Comparison of ENCODE assay signal across 10 cellular contexts in the genomic region with DNA sequence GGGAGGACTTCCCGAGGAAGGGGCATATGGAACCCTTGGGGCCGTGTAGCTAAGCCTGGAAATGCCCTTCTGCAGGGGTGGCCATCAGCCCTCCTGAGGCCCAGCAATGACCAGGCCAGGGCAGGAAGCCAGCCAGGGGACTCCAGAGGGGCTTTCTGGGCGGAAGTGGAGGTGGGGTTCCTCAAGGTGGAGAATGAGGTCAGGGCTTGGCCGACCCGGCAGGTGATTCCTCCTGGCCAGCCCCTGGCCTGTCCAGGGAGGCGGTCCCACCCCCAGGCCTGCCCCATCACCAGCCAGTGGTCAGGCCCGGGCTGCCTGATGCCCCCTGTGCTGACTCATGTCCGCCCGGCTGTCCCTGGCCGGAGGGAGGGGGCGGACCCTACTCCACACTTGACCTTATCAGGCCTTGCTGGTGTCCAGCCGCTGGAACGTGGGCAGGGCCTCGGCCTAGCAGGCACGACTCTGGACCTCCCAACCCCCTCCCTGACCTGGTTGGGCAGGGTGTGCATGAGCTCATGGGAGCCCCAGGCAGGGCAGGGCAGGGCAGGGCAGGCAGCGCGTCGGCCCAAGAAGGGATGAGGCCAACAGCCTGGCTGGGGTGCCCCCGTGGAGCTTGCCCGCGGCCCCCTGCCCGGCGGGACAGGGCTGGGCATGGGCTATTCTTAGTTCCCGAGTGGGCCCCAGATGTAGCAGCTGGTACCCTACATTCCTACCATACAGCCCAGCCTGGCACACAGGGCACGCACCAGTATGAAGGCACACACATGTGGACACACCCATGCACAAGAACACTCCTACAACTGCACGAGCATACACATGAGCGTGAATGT. TPM values are rescaled to one million over a fixed set of nuclear protein-coding genes. Genes with fewer than 3 reads are reported as not detected.
A peak's percentile ranks its signal among the peaks of the same experiment; 100 is the strongest.
DNase-seq lines count a peak whose midpoint lies in the region; ATAC-seq, FAIRE-seq and TF ChIP-seq lines count a peak whose summit lies in the region.
"Had no signal": no experiment of that assay in that cellular context is flagged by ENCODE, and none has a peak within 500 bp of the region (broad histone marks: within the 10 kb centered on the region; RNA-seq: fewer than 3 reads in every experiment).

No MANE protein-coding gene starts in this region.

- no peaks in the 10 kb centered on the region for H3K79me2 ChIP-seq in endothelial cell of umbilical vein (ENCODE audit: control insufficient read depth, insufficient read depth, low read length)

- H3K4me1 Mint-ChIP-seq in Caco-2 (ENCODE audit: low read depth, unreplicated experiment) = no peaks in the 10 kb centered on the region
- H3K4me1 Mint-ChIP-seq in naive thymus-derived CD8-positive, alpha-beta T cell = peaks cover 0 to 29% (median 6%) of the 10 kb centered on the region in 4 donors

- peak overlapping the region; percentile 74 for H3K9ac ChIP-seq in endothelial cell of umbilical vein (replicated peaks; ENCODE audit: extremely low read depth, insufficient read depth, low read length)

- DNase-seq in NCI-H226 = peak; percentile 94
- DNase-seq in endothelial cell of umbilical vein (ENCODE audit: low read depth, low spot score) = peak; percentile 91
- DNase-seq in lower lobe of right lung = peak; percentile 84
- peak in 1 of 2 donors; percentile 79 for DNase-seq in suprapubic skin (ENCODE audit: low spot score in 2 of 2)
- no peak for DNase-seq in Caco-2
- DNase-seq in naive thymus-derived CD8-positive, alpha-beta T cell = no peak
- no peak for DNase-seq in cortex of kidney (lab: John Stamatoyannopoulos, UW)
- DNase-seq: glutamatergic neuron had no signal

- no peak overlapping the region for H3K4me3 Mint-ChIP-seq in Caco-2 (ENCODE audit: unreplicated experiment)
- H3K4me3 Mint-ChIP-seq in naive thymus-derived CD8-positive, alpha-beta T cell = no peak overlapping the region

- POLR2A ChIA-PET in endothelial cell of umbilical vein (lab: Charles Lee) = interaction anchor here (0.7 to 3.3 kb wide), 10 partner anchors 9 to 116 kb away, joined by 3 to 20 read pairs (median 4); a partner anchor contains a TSS
- POLR2A ChIA-PET in Caco-2 (lab: Charles Lee) = no interaction called here
- POLR2A ChIA-PET in naive thymus-derived CD8-positive, alpha-beta T cell (lab: Charles Lee) = no interaction called here

- ATAC-seq in lower lobe of right lung (peak; percentile 78 to 83), GM21447 (IDR thresholded peaks at IDR 0.05; ENCODE audit: unreplicated experiment) (no peak)
- no peak for ATAC-seq in naive thymus-derived CD8-positive, alpha-beta T cell

- no peak for FAIRE-seq in endothelial cell of umbilical vein (lab: Jason Lieb, UNC)

- TF ChIP-seq CTCF in endothelial cell of umbilical vein (IDR thresholded peaks at IDR 0.05; ENCODE audit: extremely low read depth in 1 of 2, insufficient read depth in 1 of 2, low read depth in 1 of 2, low read length in 2 of 2) (no peak), lower lobe of right lung (IDR thresholded peaks at IDR 0.05) (no peak), suprapubic skin (IDR thresholded peaks at IDR 0.05) (no peak), Caco-2 (IDR thresholded peaks at IDR 0.05; ENCODE audit: insufficient read depth in 1 of 2, low read depth in 1 of 2, low read length in 1 of 2, severe bottlenecking in 1 of 2, unreplicated experiment in 1 of 2) (no peak)

- peaks cover 10% of the 10 kb centered on the region for H3K9me3 Mint-ChIP-seq in Caco-2 (ENCODE audit: unreplicated experiment)
- peaks cover 0 to 13% (median 2%) of the 10 kb centered on the region in 9 donors for H3K9me3 Mint-ChIP-seq in naive thymus-derived CD8-positive, alpha-beta T cell

- H3K27me3 Mint-ChIP-seq in Caco-2 (ENCODE audit: insufficient read depth, unreplicated experiment) = no peaks in the 10 kb centered on the region
- peaks cover 0 to 11% (median 3%) of the 10 kb centered on the region in 5 donors for H3K27me3 Mint-ChIP-seq in naive thymus-derived CD8-positive, alpha-beta T cell

- no peak for TF ChIP-seq EP300 in suprapubic skin (IDR thresholded peaks at IDR 0.05)

- H3K36me3 Mint-ChIP-seq in Caco-2 (ENCODE audit: insufficient read depth, unreplicated experiment) = peaks cover 5% of the 10 kb centered on the region
- H3K36me3 Mint-ChIP-seq in naive thymus-derived CD8-positive, alpha-beta T cell = no peaks in the 10 kb centered on the region

- peak overlapping the region; percentile 93 for H3K27ac ChIP-seq in endothelial cell of umbilical vein (ENCODE audit: insufficient read depth, low read depth, low read length)
- H3K27ac ChIP-seq in lower lobe of right lung = peak overlapping the region; percentile 83
- peak overlapping the region; percentile 63 for H3K27ac ChIP-seq in suprapubic skin

- CTCF ChIA-PET in endothelial cell of umbilical vein (lab: Charles Lee) (interaction anchor here (0.7 to 2.7 kb wide), 26 partner anchors 9 to 148 kb away, joined by 3 to 18 read pairs (median 6); a partner anchor contains a TSS), Caco-2 (lab: Charles Lee) (no interaction called here)

- H3K9me1 ChIP-seq in endothelial cell of umbilical vein (replicated peaks; ENCODE audit: control insufficient read depth, extremely low read depth, insufficient read depth, low read length) = no peaks in the 10 kb centered on the region

- WGBS in suprapubic skin = 70% methylated on average over 2 of the region's 27 CpGs

- BruUV-seq in endothelial cell of umbilical vein (replicated peaks; lab: Mats Ljungman, UMichigan) = TSS peak; percentile 68
- BruUV-seq in Caco-2 (replicated peaks; lab: Mats Ljungman, UMichigan) = no TSS peak

- H3K27me3 ChIP-seq in endothelial cell of umbilical vein (ENCODE audit: control insufficient read depth in 2 of 2, insufficient read depth in 2 of 2, low read length in 2 of 2) (no peaks in the 10 kb centered on the region), lower lobe of right lung (ENCODE audit: low read depth) (no peaks in the 10 kb centered on the region), suprapubic skin (no peaks in the 10 kb centered on the region), Caco-2 (replicated peaks; ENCODE audit: control insufficient read depth, insufficient read depth, low read length) (no peaks in the 10 kb centered on the region)

- dilution Hi-C loops in endothelial cell of umbilical vein (cut with MboI; ENCODE audit: extremely low pct_ligation_motif_present, low sequenced_read_pairs) = no loop called here

- TF ChIP-seq POLR2A in endothelial cell of umbilical vein (IDR thresholded peaks at IDR 0.05; ENCODE audit: low read depth, low read length) = peak; percentile 53
- no peak for TF ChIP-seq POLR2A in suprapubic skin (IDR thresholded peaks at IDR 0.05)

- intact Hi-C loops in endothelial cell of umbilical vein (cut with micrococcal nuclease) = loop anchor here (1.0 kb wide), 7 partner anchors 9 to 113 kb away; no protein-coding TSS in a partner anchor
- intact Hi-C loops in lower lobe of right lung (cut with DNase I) = no loop called here
- intact Hi-C loops in Caco-2 (cut with micrococcal nuclease; ENCODE audit: unreplicated experiment) = no loop called here

- H3K9me3 ChIP-seq in endothelial cell of umbilical vein (replicated peaks; ENCODE audit: control insufficient read depth, insufficient read depth, low read length) (no peaks in the 10 kb centered on the region), lower lobe of right lung (no peaks in the 10 kb centered on the region), suprapubic skin (no peaks in the 10 kb centered on the region), Caco-2 (no peaks in the 10 kb centered on the region)
- H3K9me3 ChIP-seq: HAP-1 had no signal

- H3K27ac Mint-ChIP-seq in Caco-2 (ENCODE audit: unreplicated experiment) = no peak overlapping the region
- peak overlapping the region in 1 of 10 donors; percentile 38 for H3K27ac Mint-ChIP-seq in naive thymus-derived CD8-positive, alpha-beta T cell

- H3K4me1 ChIP-seq in endothelial cell of umbilical vein (ENCODE audit: control insufficient read depth, extremely low read depth, insufficient read depth, low read length) (peaks cover 43% of the 10 kb centered on the region), lower lobe of right lung (peaks cover 61% of the 10 kb centered on the region), suprapubic skin (peaks cover 38% of the 10 kb centered on the region), Caco-2 (0 out of 2 replicates have a peak, but pooled peaks cover 8% of the 10 kb centered on the region)

- no peaks in the 10 kb centered on the region for H4K20me1 ChIP-seq in endothelial cell of umbilical vein (replicated peaks; ENCODE audit: control insufficient read depth, extremely low read depth, insufficient read depth, low read length)

- H2AFZ ChIP-seq in endothelial cell of umbilical vein (ENCODE audit: low read depth, low read length) = no peak overlapping the region

- H3K36me3 ChIP-seq in endothelial cell of umbilical vein (ENCODE audit: control insufficient read depth in 2 of 2, extremely low read depth in 1 of 2, insufficient read depth in 2 of 2, low read length in 2 of 2) (no peaks in the 10 kb centered on the region), lower lobe of right lung (no peaks in the 10 kb centered on the region), suprapubic skin (no peaks in the 10 kb centered on the region), Caco-2 (ENCODE audit: control insufficient read depth, insufficient read depth, low read length) (no peaks in the 10 kb centered on the region)
- H3K36me3 ChIP-seq: HAP-1 had no signal

- no peak overlapping the region for H3K4me3 ChIP-seq in endothelial cell of umbilical vein (replicated peaks in 1 of 3; ENCODE audit: insufficient read depth in 1 of 3, low read depth in 1 of 3, low read length in 3 of 3)
- H3K4me3 ChIP-seq in lower lobe of right lung = no peak overlapping the region
- H3K4me3 ChIP-seq in suprapubic skin = no peak overlapping the region
- H3K4me3 ChIP-seq in Caco-2 (ENCODE audit: low read depth, low read length) = no peak overlapping the region
- H3K4me3 ChIP-seq: HAP-1 had no signal

- peak overlapping the region; percentile 21 for H3K4me2 ChIP-seq in endothelial cell of umbilical vein (ENCODE audit: insufficient read depth, low read length)

RNA-seq across cellular contexts. Expression of a gene that starts 35.9 kb away (rescaled TPM):
- total RNA-seq in endothelial cell of umbilical vein (1,954 and 2,068 TPM in 2 replicates), lower lobe of right lung (1,467 TPM), suprapubic skin (1,000 to 10,000 TPM; 2,537 to 3,396 (median 3,080) TPM), Caco-2 (2022) (1,668 and 1,699 TPM in 2 replicates)
- 3,568 and 4,065 TPM in 2 replicates for polyA plus RNA-seq in endothelial cell of umbilical vein
- 5,025 and 5,056 TPM in 2 replicates for polyA plus RNA-seq in endothelial cell of umbilical vein (2011; cell fraction: cytosol; rRNA removed)
- 2,447 and 2,853 TPM in 2 replicates for polyA plus RNA-seq in endothelial cell of umbilical vein (2011; cell fraction: nucleus; rRNA removed)
- 2,388 and 3,163 TPM in 2 replicates for polyA plus RNA-seq in endothelial cell of umbilical vein (2012)
- polyA minus RNA-seq in endothelial cell of umbilical vein = 1,732 and 1,760 TPM in 2 replicates
- 1,163 TPM for polyA minus RNA-seq in endothelial cell of umbilical vein (2011; cell fraction: cytosol; rRNA and poly(A)+ RNA removed)
- 461 and 707 TPM in 2 replicates for polyA minus RNA-seq in endothelial cell of umbilical vein (2011; cell fraction: nucleus; rRNA and poly(A)+ RNA removed)
- 1,000 to 10,000 TPM; 3,621 to 3,622 TPM for total RNA-seq in naive thymus-derived CD8-positive, alpha-beta T cell
- 1,000 to 10,000 TPM; 4,219 to 5,383 (median 4,759) TPM for polyA plus RNA-seq in naive thymus-derived CD8-positive, alpha-beta T cell

RNA-seq across cellular contexts. Expression of a gene that starts 38.7 kb away (rescaled TPM):
- total RNA-seq in endothelial cell of umbilical vein (240 and 273 TPM in 2 replicates), lower lobe of right lung (30.5 TPM), suprapubic skin (10 to 100 TPM; 10.5 to 20.6 (median 12.0) TPM), Caco-2 (2022) (7.2 and 8.3 TPM in 2 replicates)
- polyA plus RNA-seq in endothelial cell of umbilical vein = 135 and 179 TPM in 2 replicates
- polyA plus RNA-seq in endothelial cell of umbilical vein (2011; cell fraction: cytosol; rRNA removed) = 144 and 170 TPM in 2 replicates
- 102 and 122 TPM in 2 replicates for polyA plus RNA-seq in endothelial cell of umbilical vein (2011; cell fraction: nucleus; rRNA removed)
- polyA plus RNA-seq in endothelial cell of umbilical vein (2012) = 57.8 and 101 TPM in 2 replicates
- 185 and 212 TPM in 2 replicates for polyA minus RNA-seq in endothelial cell of umbilical vein
- polyA minus RNA-seq in endothelial cell of umbilical vein (2011; cell fraction: cytosol; rRNA and poly(A)+ RNA removed) = 3.4 TPM
- polyA minus RNA-seq in endothelial cell of umbilical vein (2011; cell fraction: nucleus; rRNA and poly(A)+ RNA removed) = 44.9 and 58.4 TPM in 2 replicates
- 10 to 100 TPM in 1 of 2 experiments, 1 to 10 TPM in 1; 7.4 to 10.1 TPM for total RNA-seq in naive thymus-derived CD8-positive, alpha-beta T cell
- polyA plus RNA-seq in naive thymus-derived CD8-positive, alpha-beta T cell = 1 to 10 TPM; 1.0 to 3.9 (median 1.3) TPM

Comparison
In these comparisons a context has a peak if more than half of its experiments do, and no peak if none do; other contexts are left out.
1. DNase-seq: peak in NCI-H226 (single experiment), endothelial cell of umbilical vein (single experiment) and lower lobe of right lung (single experiment); none in Caco-2 (0 of 2), naive thymus-derived CD8-positive, alpha-beta T cell (0 of 10) and cortex of kidney (single experiment).
2. ATAC-seq: peak in lower lobe of right lung (2 of 2); none in GM21447 (single experiment) and naive thymus-derived CD8-positive, alpha-beta T cell (0 of 2).
3. Peak in every context shown above with its lines, with median percentiles within 50 percentile points of each other: H3K27ac ChIP-seq.